In genomic region chr9:33142531-33142930, GRCh38 we compare ENCODE assay signal across 11 cellular contexts. TPM values are rescaled to one million over a fixed set of nuclear protein-coding genes. Genes with fewer than 3 reads are reported as not detected.
DNase-seq lines count a peak whose midpoint lies in the region; ATAC-seq, FAIRE-seq and TF ChIP-seq lines count a peak whose summit lies in the region.
"Had no signal": no experiment of that assay in that cellular context is flagged by ENCODE, and none has a peak within 500 bp of the region (broad histone marks: within the 10 kb centered on the region; RNA-seq: fewer than 3 reads in every experiment).

No MANE protein-coding gene starts in this region.

- ATAC-seq in GM21423 (IDR thresholded peaks at IDR 0.05; ENCODE audit: unreplicated experiment) (peak; percentile 36), RWPE2 (ENCODE audit: low read depth) (no peak), HG02588 (IDR thresholded peaks at IDR 0.05; ENCODE audit: unreplicated experiment) (no peak)
- ATAC-seq in naive thymus-derived CD4-positive, alpha-beta T cell: peak; percentile 52

- peaks cover 59 to 98% (median 88%) of the 10 kb centered on the region in 7 donors for H3K4me1 Mint-ChIP-seq in naive thymus-derived CD4-positive, alpha-beta T cell

- DNase-seq in GM18507 (ENCODE audit: extremely low spot score, insufficient read length, low read depth) (no peak), RWPE2 (ENCODE audit: low spot score) (peak; percentile 14), GM10266 (ENCODE audit: extremely low spot score) (no peak), inferior parietal cortex (ENCODE audit: extremely low spot score) (no peak), brain microvascular endothelial cell (no peak)
- peak in 2 of 9 donors; percentile 19 to 32 for DNase-seq in naive thymus-derived CD4-positive, alpha-beta T cell
- DNase-seq: NCI-H2107, SW 1271 had no signal

- H3K9me3 Mint-ChIP-seq in naive thymus-derived CD4-positive, alpha-beta T cell: no peaks in the 10 kb centered on the region

- H3K27ac ChIP-seq in RWPE2 (ENCODE audit: poor library complexity, severe bottlenecking) (no peak overlapping the region), brain microvascular endothelial cell (no peak overlapping the region)
- H3K27ac ChIP-seq in naive thymus-derived CD4-positive, alpha-beta T cell (ENCODE audit: low read depth, low read length): peak overlapping the region; percentile 45

- peak overlapping the region; percentile 71 to 94 (median 84) for H3K4me3 Mint-ChIP-seq in naive thymus-derived CD4-positive, alpha-beta T cell

- TF ChIP-seq CTCF in RWPE2 (IDR thresholded peaks at IDR 0.05; ENCODE audit: poor library complexity, severe bottlenecking) (no peak), GM10266 (IDR thresholded peaks at IDR 0.05; ENCODE audit: control insufficient read depth, insufficient read depth, low read depth, missing control alignments) (no peak), brain microvascular endothelial cell (IDR thresholded peaks at IDR 0.05; ENCODE audit: low read depth, low read length, missing control alignments) (no peak)

- H3K4me3 ChIP-seq in RWPE2 (ENCODE audit: severe bottlenecking): no peak overlapping the region
- peak overlapping the region; percentile 10 for H3K4me3 ChIP-seq in naive thymus-derived CD4-positive, alpha-beta T cell (ENCODE audit: low read length)
- H3K4me3 ChIP-seq in brain microvascular endothelial cell (ENCODE audit: low read depth, low read length): no peak overlapping the region

- peaks cover 36% of the 10 kb centered on the region for H3K36me3 ChIP-seq in RWPE2 (ENCODE audit: low read depth)
- no peaks in the 10 kb centered on the region for H3K36me3 ChIP-seq in naive thymus-derived CD4-positive, alpha-beta T cell (ENCODE audit: control insufficient read depth in 2 of 3, insufficient read depth in 3 of 3, low read length in 3 of 3)
- H3K36me3 ChIP-seq in brain microvascular endothelial cell (replicated peaks): no peaks in the 10 kb centered on the region

- H3K9me3 ChIP-seq in RWPE2 (ENCODE audit: severe bottlenecking): no peaks in the 10 kb centered on the region
- no peaks in the 10 kb centered on the region for H3K9me3 ChIP-seq in naive thymus-derived CD4-positive, alpha-beta T cell (ENCODE audit: control insufficient read depth in 2 of 3, low read length in 3 of 3)

- peak overlapping the region; percentile 84 to 98 (median 90) for H3K27ac Mint-ChIP-seq in naive thymus-derived CD4-positive, alpha-beta T cell

- intact Hi-C loops in naive thymus-derived CD4-positive, alpha-beta T cell (cut with micrococcal nuclease): loop anchor here (1.0 to 5.0 kb wide), 3 partner anchors 12 to 35 kb away; no protein-coding TSS in a partner anchor

- H3K36me3 Mint-ChIP-seq in naive thymus-derived CD4-positive, alpha-beta T cell: peaks cover 0 to 17% (median 3%) of the 10 kb centered on the region in 5 donors

- POLR2A ChIA-PET in naive thymus-derived CD4-positive, alpha-beta T cell (lab: Charles Lee): interaction anchor here (0.8 to 8.9 kb wide), 6 partner anchors 9 to 148 kb away, joined by 3 to 92 read pairs (median 14); partner anchors contain the start of genes B4GALT1 and NFX1

- H3K27me3 Mint-ChIP-seq in naive thymus-derived CD4-positive, alpha-beta T cell: no peaks in the 10 kb centered on the region

- CTCF ChIA-PET in naive thymus-derived CD4-positive, alpha-beta T cell (lab: Charles Lee): interaction anchor here (1.0 to 1.7 kb wide), 2 partner anchors 18 to 83 kb away, joined by 4 to 10 read pairs; no protein-coding TSS in a partner anchor

- H3K4me1 ChIP-seq in RWPE2 (ENCODE audit: insufficient read depth, poor library complexity, severe bottlenecking): peaks cover 2% of the 10 kb centered on the region
- H3K4me1 ChIP-seq in naive thymus-derived CD4-positive, alpha-beta T cell (ENCODE audit: control insufficient read depth in 2 of 2, insufficient read depth in 2 of 2, low read length in 2 of 2): peaks cover 68 to 90% of the 10 kb centered on the region in 2 donors

- no peaks in the 10 kb centered on the region for H3K27me3 ChIP-seq in RWPE2 (ENCODE audit: insufficient read depth, poor library complexity, severe bottlenecking)
- H3K27me3 ChIP-seq in naive thymus-derived CD4-positive, alpha-beta T cell (ENCODE audit: control insufficient read depth in 2 of 2, insufficient read depth in 2 of 2, low read length in 2 of 2): no peaks in the 10 kb centered on the region
- H3K27me3 ChIP-seq in brain microvascular endothelial cell (replicated peaks): no peaks in the 10 kb centered on the region

- in situ Hi-C loops in brain microvascular endothelial cell (cut with HindIII; ENCODE audit: low pct_ligation_motif_present, low sequenced_read_pairs): no loop called here

- peak; percentile 90 for FAIRE-seq in GM18507 (lab: Jason Lieb, UNC)
- FAIRE-seq: islet of Langerhans had no signal

RNA-seq across cellular contexts. Expression of gene B4GALT1, which starts 24.6 kb away (rescaled TPM):
- 10 to 100 TPM; 40.7 to 86.2 (median 45.6) TPM for total RNA-seq in naive thymus-derived CD4-positive, alpha-beta T cell
- polyA plus RNA-seq in naive thymus-derived CD4-positive, alpha-beta T cell: 10 to 100 TPM; 12.9 to 16.4 TPM

Comparison
In these comparisons a context has a peak if more than half of its experiments do, and no peak if none do; other contexts are left out.
1. ATAC-seq: peak in GM21423 (single experiment) and naive thymus-derived CD4-positive, alpha-beta T cell (single experiment); none in RWPE2 (single experiment) and HG02588 (single experiment).